36 cellular contexts compared by ENCODE assay signal in genomic region chr15:24971052-24971451, GRCh38. TPM values are rescaled to one million over a fixed set of nuclear protein-coding genes. Genes with fewer than 3 reads are reported as not detected.
DNase-seq lines count a peak whose midpoint lies in the region; ATAC-seq, FAIRE-seq and TF ChIP-seq lines count a peak whose summit lies in the region.
"Had no signal": no experiment of that assay in that cellular context is flagged by ENCODE, and none has a peak within 500 bp of the region (broad histone marks: within the 10 kb centered on the region; RNA-seq: fewer than 3 reads in every experiment).

No MANE protein-coding gene starts in this region.

- H3K4me1 Mint-ChIP-seq in activated naive CD4-positive, alpha-beta T cell treated with anti-CD3 and anti-CD28 coated beads, Interleukin-2, amount 10 ng/mL, durations not matched to agents 7 days and 5 days: no peaks in the 10 kb centered on the region
- H3K4me1 Mint-ChIP-seq in WTC11: peaks cover 34% of the 10 kb centered on the region
- H3K4me1 Mint-ChIP-seq: B cell, CD14-positive monocyte had no signal

- TF ChIP-seq POLR2A in H1 (IDR thresholded peaks at IDR 0.05; ENCODE audit: control extremely low read depth in 1 of 2, low read depth in 2 of 2, low read length in 2 of 2): peak in 1 of 2 experiments; percentile 30; a peak in 1 of 3 replicates

- peaks cover 3 to 9% of the 10 kb centered on the region in 2 experiments for H4K20me1 ChIP-seq in H1 (replicated peaks in 1 of 2; ENCODE audit: control insufficient read depth in 1 of 2, insufficient read depth in 2 of 2, low read length in 2 of 2)
- H4K20me1 ChIP-seq: BLaER1 treated with 17β-estradiol and CSF1 and Interleukin-3, amounts not matched to agents 10 nM and 100 nM had no signal

- no peak overlapping the region for H3K18ac ChIP-seq in H1 (ENCODE audit: extremely low read depth, low read length)

- no peaks in the 10 kb centered on the region for H3K23me2 ChIP-seq in H1 (ENCODE audit: low read depth, low read length)

- H2AK5ac ChIP-seq in H1 (ENCODE audit: low read depth, low read length): no peak overlapping the region

- no peak overlapping the region for H2AFZ ChIP-seq in H1 (ENCODE audit: low read length)

- H3K4ac ChIP-seq in H1 (replicated peaks; ENCODE audit: insufficient read length, low read depth, low read length): no peak overlapping the region

- WGBS in H1 (ENCODE audit: extremely low coverage in 1 of 2, insufficient coverage in 1 of 2, insufficient read length in 1 of 2, insufficient replicate concordance in 2 of 2, low coverage in 1 of 2, low lambda C conversion rate in 2 of 2, missing lambda C conversion rate in 1 of 2), 2 experiments: 91% methylated on average over 3 of the region's 3 CpGs; no CpG with 5 or more reads in 1 of the 2 experiments

- no peak overlapping the region for H4K91ac ChIP-seq in H1 (replicated peaks; ENCODE audit: insufficient read length, low read length)

- H2BK15ac ChIP-seq in H1 (ENCODE audit: low read length): no peak overlapping the region

- H3K27me3 ChIP-seq in H1 (replicated peaks in 1 of 4; ENCODE audit: control insufficient read depth in 3 of 4, extremely low read depth in 1 of 4, insufficient read depth in 3 of 4, low read length in 3 of 4): no peaks in the 10 kb centered on the region; a peak in 1 of 7 replicates
- H3K27me3 ChIP-seq: BE2C; BLaER1; BLaER1 treated with 17β-estradiol and CSF1 and Interleukin-3, amounts not matched to agents 10 nM and 100 nM had no signal

- H2BK5ac ChIP-seq in H1 (ENCODE audit: low read depth, low read length): no peak overlapping the region

- peaks cover 26% of the 10 kb centered on the region for H3K9me3 Mint-ChIP-seq in activated naive CD4-positive, alpha-beta T cell treated with anti-CD3 and anti-CD28 coated beads, Interleukin-2, amount 10 ng/mL, durations not matched to agents 7 days and 5 days
- H3K9me3 Mint-ChIP-seq in WTC11: peaks cover 24% of the 10 kb centered on the region

- H3K36me3 Mint-ChIP-seq in activated naive CD4-positive, alpha-beta T cell treated with anti-CD3 and anti-CD28 coated beads, Interleukin-2, amount 10 ng/mL, durations not matched to agents 7 days and 5 days: peaks cover 64% of the 10 kb centered on the region
- peaks cover 89% of the 10 kb centered on the region for H3K36me3 Mint-ChIP-seq in WTC11

- no peaks in the 10 kb centered on the region for H3K27me3 Mint-ChIP-seq in activated naive CD4-positive, alpha-beta T cell treated with anti-CD3 and anti-CD28 coated beads, Interleukin-2, amount 10 ng/mL, durations not matched to agents 7 days and 5 days
- peaks cover 2% of the 10 kb centered on the region; the same call in 1 of the 2 replicates for H3K27me3 Mint-ChIP-seq in WTC11 (ENCODE audit: low read depth)
- H3K27me3 Mint-ChIP-seq: B cell; CD4-positive, alpha-beta memory T cell; CD4-positive, alpha-beta T cell; CD4-positive, CD25-positive, alpha-beta regulatory T cell; CD8-positive, alpha-beta memory T cell had no signal

- H3K4me3 Mint-ChIP-seq in activated naive CD4-positive, alpha-beta T cell treated with anti-CD3 and anti-CD28 coated beads, Interleukin-2, amount 10 ng/mL, durations not matched to agents 7 days and 5 days: no peak overlapping the region
- H3K4me3 Mint-ChIP-seq in WTC11: no peak overlapping the region
- H3K4me3 Mint-ChIP-seq: B cell; CD14-positive monocyte; CD4-positive, alpha-beta memory T cell; CD4-positive, alpha-beta T cell; CD4-positive, CD25-positive, alpha-beta regulatory T cell; CD8-positive, alpha-beta T cell had no signal

- H3K14ac ChIP-seq in H1 (ENCODE audit: insufficient read length): no peak overlapping the region

- TF ChIP-seq CTCF in WTC11 (IDR thresholded peaks at IDR 0.05) (no peak), H1 (IDR thresholded peaks at IDR 0.05; ENCODE audit: control extremely low read depth in 1 of 3, insufficient read depth in 1 of 3, low read depth in 1 of 3, low read length in 3 of 3) (no peak)

- no peak for TF ChIP-seq EP300 in H1 (IDR thresholded peaks at IDR 0.05; ENCODE audit: borderline replicate concordance in 1 of 2, low read depth in 2 of 2, low read length in 2 of 2)

- H3K56ac ChIP-seq in H1 (replicated peaks; ENCODE audit: insufficient read length, low read depth, low read length): no peak overlapping the region

- H3K27ac ChIP-seq in H1 (ENCODE audit: low read depth, low read length): no peak overlapping the region
- H3K27ac ChIP-seq: 22Rv1; A549; BLaER1; BLaER1 treated with 17β-estradiol and CSF1 and Interleukin-3, amounts not matched to agents 10 nM and 100 nM; C4-2B had no signal

- POLR2A ChIA-PET in WTC11 (lab: Charles Lee) (no interaction called here), H1 (lab: Charles Lee; ENCODE audit: partially characterized antibody) (interaction anchor here (1.6 to 5.6 kb wide), 2 partner anchors 10 to 14 kb away, joined by 4 to 32 read pairs; no protein-coding TSS in a partner anchor)

- H4K5ac ChIP-seq in H1 (ENCODE audit: insufficient read length, low read depth, low read length): no peak overlapping the region

- no peak overlapping the region for H3K4me3 ChIP-seq in H1 (ENCODE audit: extremely low read depth in 1 of 4, insufficient read depth in 2 of 4, low read depth in 3 of 4, low read length in 4 of 4)
- H3K4me3 ChIP-seq: A549; BLaER1; BLaER1 treated with 17β-estradiol and CSF1 and Interleukin-3, amounts not matched to agents 10 nM and 100 nM had no signal

- CTCF ChIA-PET in activated naive CD4-positive, alpha-beta T cell treated with anti-CD3 and anti-CD28 coated beads, Interleukin-2, amount 10 ng/mL, durations not matched to agents 7 days and 5 days (lab: Charles Lee): no interaction called here
- CTCF ChIA-PET in WTC11 (lab: Charles Lee): no interaction called here
- CTCF ChIA-PET in H1 (lab: Charles Lee; ENCODE audit: partially characterized antibody): no interaction called here

- H2BK120ac ChIP-seq in H1 (replicated peaks; ENCODE audit: low read depth, low read length): no peak overlapping the region

- H3K36me3 ChIP-seq in H1 (ENCODE audit: control insufficient read depth in 2 of 4, insufficient read depth in 4 of 4, low read length in 3 of 4): peaks cover 15 to 99% (median 56%) of the 10 kb centered on the region in 4 experiments

- FAIRE-seq in H1 (lab: Jason Lieb, UNC): no peak
- FAIRE-seq: A204.1, A549, D721Med had no signal

- H3K4me1 ChIP-seq in H1 (replicated peaks in 1 of 4; ENCODE audit: control insufficient read depth in 3 of 4, insufficient read depth in 4 of 4, low read length in 3 of 4): no peaks in the 10 kb centered on the region; a peak in 1 of 7 replicates
- H3K4me1 ChIP-seq: A549; BE2C; BLaER1; BLaER1 treated with 17β-estradiol and CSF1 and Interleukin-3, amounts not matched to agents 10 nM and 100 nM; Caco-2 had no signal

- no peak overlapping the region for H2BK12ac ChIP-seq in H1 (ENCODE audit: low read depth, low read length)

- H3K79me2 ChIP-seq in H1 (ENCODE audit: control insufficient read depth in 1 of 2, insufficient read depth in 2 of 2, low read length in 2 of 2): peaks cover 6 to 96% of the 10 kb centered on the region in 2 experiments; a peak in 3 of 4 replicates

- H3K27ac Mint-ChIP-seq in activated naive CD4-positive, alpha-beta T cell treated with anti-CD3 and anti-CD28 coated beads, Interleukin-2, amount 10 ng/mL, durations not matched to agents 7 days and 5 days: peak overlapping the region; percentile 16
- H3K27ac Mint-ChIP-seq in WTC11: peak overlapping the region; percentile 77; the same call in 1 of the 2 replicates
- H3K27ac Mint-ChIP-seq: B cell; CD14-positive monocyte; CD4-positive, alpha-beta memory T cell; CD4-positive, alpha-beta T cell; CD8-positive, alpha-beta T cell had no signal

- H3K23ac ChIP-seq in H1 (ENCODE audit: insufficient read length): no peak overlapping the region

- ATAC-seq in WTC11: no peak
- ATAC-seq: A549; CD8-positive, alpha-beta T cell had no signal

- no peak overlapping the region for H2BK20ac ChIP-seq in H1 (ENCODE audit: low read length)

- no peaks in the 10 kb centered on the region for H3K79me1 ChIP-seq in H1 (ENCODE audit: low read depth, low read length)

- TF ChIP-seq RAD21 in H1 (IDR thresholded peaks at IDR 0.05 in 1 of 2, conservative IDR thresholded peaks at IDR 0.05 in 1 of 2; ENCODE audit: low read depth in 2 of 2, low read length in 2 of 2): no peak

- no peak overlapping the region for H4K8ac ChIP-seq in H1 (ENCODE audit: extremely low read depth, insufficient read depth, low read length)

- H3K9ac ChIP-seq in H1 (replicated peaks in 1 of 4; ENCODE audit: extremely low read depth in 1 of 4, low read depth in 3 of 4, low read length in 3 of 4): no peak overlapping the region
- H3K9ac ChIP-seq: BLaER1; BLaER1 treated with 17β-estradiol and CSF1 and Interleukin-3, amounts not matched to agents 10 nM and 100 nM had no signal

- no peak overlapping the region for H3K4me2 ChIP-seq in H1 (ENCODE audit: insufficient read depth in 1 of 2, low read depth in 2 of 2, low read length in 2 of 2)
- H3K4me2 ChIP-seq: A549; BLaER1; BLaER1 treated with 17β-estradiol and CSF1 and Interleukin-3, amounts not matched to agents 10 nM and 100 nM had no signal

- DNase-seq in activated naive CD4-positive, alpha-beta T cell treated with anti-CD3 and anti-CD28 coated beads, Interleukin-2, amount 10 ng/mL, durations not matched to agents 7 days and 5 days: no peak
- no peak for DNase-seq in activated naive CD4-positive, alpha-beta T cell treated with anti-CD3 and anti-CD28 coated beads, Interleukin-2, amount 50 U/mL, for 16 hours
- no peak for DNase-seq in WTC11 (ENCODE audit: low spot score)
- DNase-seq in H1 (ENCODE audit: low read depth in 1 of 2, low spot score in 2 of 2): no peak
- no peak for DNase-seq in NCI-H82 (lab: John Stamatoyannopoulos, UW)
- no peak for DNase-seq in NCI-H1092 treated with DMSO at 0.1 percent for 48 hours (lab: John Stamatoyannopoulos, UW)
- DNase-seq: 8988T; ACHN; AML-193; BE2C; C1 segment of cervical spinal cord; Caco-2; Calu3; CD4-positive, alpha-beta memory T cell; CD4-positive, alpha-beta T cell; CD4-positive, CD25-positive, alpha-beta regulatory T cell; CD8-positive, alpha-beta memory T cell; CD8-positive, alpha-beta T cell; COR-L47; DMS 273 treated with DMSO at 0.1 percent for 48 hours; DMS153; DMS53; DMS79; DMS79 treated with DMSO at 0.1 percent for 48 hours; DND-41; EL had no signal

- peaks cover 2 to 7% of the 10 kb centered on the region in 2 experiments; a peak in 2 of 4 replicates for H3K9me3 ChIP-seq in H1 (ENCODE audit: insufficient read depth in 2 of 2, low read depth in 1 of 2, low read length in 1 of 2)
- H3K9me3 ChIP-seq: BE2C had no signal

RNA-seq across cellular contexts. Expression of gene SNRPN, which starts 16.3 kb away (rescaled TPM):
- total RNA-seq in WTC11 (2021): 800 to 879 TPM (median 874 TPM) in 3 replicates
- 905 and 915 TPM in 2 replicates for total RNA-seq in H1 (2021; fragmentation: NEBNext Ultra II Directional; extraction: Animal tissue kit (Norgen Biotek cat#: 25700))
- 1,396 and 1,684 TPM in 2 replicates for polyA plus RNA-seq in H1 (2011; rRNA removed)
- polyA plus RNA-seq in H1 (2011; cell fraction: cytosol; rRNA removed): 1,533 TPM
- 1,140 TPM for polyA plus RNA-seq in H1 (2011; cell fraction: nucleus; rRNA removed)
- polyA plus RNA-seq in H1 (2012, experiment 1 of 2): 1,068 to 1,234 TPM (median 1,139 TPM) in 4 replicates
- 894 TPM for polyA plus RNA-seq in H1 (2012, experiment 2 of 2)
- polyA plus RNA-seq in H1 (2013, experiment 1 of 2): 549 TPM
- polyA plus RNA-seq in H1 (2013, experiment 2 of 2): 534 TPM
- 1,031 and 1,143 TPM in 2 replicates for polyA minus RNA-seq in H1 (2011; rRNA and poly(A)+ RNA removed)
- 589 TPM for polyA minus RNA-seq in H1 (2011; cell fraction: cytosol; rRNA and poly(A)+ RNA removed)
- polyA minus RNA-seq in H1 (2011; cell fraction: nucleus; rRNA and poly(A)+ RNA removed): 849 TPM
- total RNA-seq: Calu3 had no signal

RNA-seq across cellular contexts. Expression of gene SNURF, which starts 16.3 kb away (rescaled TPM):
- total RNA-seq in WTC11 (2021): 50.8 to 77.2 TPM (median 66.8 TPM) in 3 replicates
- total RNA-seq in H1 (2021; fragmentation: NEBNext Ultra II Directional; extraction: Animal tissue kit (Norgen Biotek cat#: 25700)): 76.5 and 94.5 TPM in 2 replicates
- 6.2 and 9.9 TPM in 2 replicates for polyA plus RNA-seq in H1 (2011; rRNA removed)
- polyA plus RNA-seq in H1 (2011; cell fraction: cytosol; rRNA removed): 19.2 TPM
- 6.5 TPM for polyA plus RNA-seq in H1 (2011; cell fraction: nucleus; rRNA removed)
- 65.8 to 746 TPM (median 575 TPM) in 4 replicates for polyA plus RNA-seq in H1 (2012, experiment 1 of 2)
- 31.3 TPM for polyA plus RNA-seq in H1 (2012, experiment 2 of 2)
- polyA plus RNA-seq in H1 (2013, experiment 1 of 2): 108 TPM
- 123 TPM for polyA plus RNA-seq in H1 (2013, experiment 2 of 2)
- polyA minus RNA-seq in H1 (2011; rRNA and poly(A)+ RNA removed): 78.1 and 93.0 TPM in 2 replicates
- polyA minus RNA-seq in H1 (2011; cell fraction: cytosol; rRNA and poly(A)+ RNA removed): 268 TPM
- polyA minus RNA-seq in H1 (2011; cell fraction: nucleus; rRNA and poly(A)+ RNA removed): 137 TPM
- total RNA-seq: A172, Calu3 had no signal
